30 cellular contexts compared by ENCODE assay signal in the genomic region with DNA sequence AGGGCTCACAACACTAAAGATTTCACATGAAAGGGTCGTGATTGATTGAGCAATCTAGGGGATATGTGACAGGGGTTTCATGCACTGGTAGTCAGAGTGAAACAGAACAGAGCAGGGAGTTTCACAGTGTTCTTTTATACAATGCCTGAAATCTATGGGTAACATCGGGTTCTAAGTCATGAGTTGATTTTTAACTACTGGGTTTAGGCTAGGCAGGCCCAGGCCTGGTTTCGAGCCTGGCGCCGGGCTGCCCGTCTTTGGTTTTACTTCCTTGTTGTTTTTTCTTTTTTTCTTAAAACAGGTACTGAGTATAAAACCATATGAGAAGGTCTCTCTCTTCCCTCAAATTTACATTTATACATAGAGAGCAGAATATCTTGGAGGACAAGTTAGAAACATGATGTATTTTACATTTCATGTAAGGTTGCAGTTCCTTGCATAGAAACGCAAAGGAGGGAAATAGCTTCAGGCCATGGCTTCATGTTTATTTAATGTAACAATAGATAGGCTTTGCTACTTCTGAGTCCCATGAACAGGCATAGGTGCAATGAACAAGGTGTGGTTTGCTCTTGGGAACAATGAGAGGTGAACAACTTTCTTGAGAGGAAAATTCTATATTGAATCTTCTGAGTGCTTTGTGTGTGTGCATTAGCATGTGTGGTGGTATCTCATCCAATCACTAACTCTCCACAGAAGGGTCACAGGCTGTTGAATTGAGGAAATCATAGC.
"Had no signal": no experiment of that assay in that cellular context is flagged by ENCODE, and none has a peak within 500 bp of the region (broad histone marks: within the 10 kb centered on the region; RNA-seq: fewer than 3 reads in every experiment).

No MANE protein-coding gene starts in this region.

- H3K4me3 ChIP-seq: ascending aorta, body of pancreas, Peyer's patch, SJCRH30 had no signal

- H3K27ac ChIP-seq: ascending aorta, body of pancreas, KMS-11, Peyer's patch, RWPE1, SJCRH30, VCaP had no signal

- H3K4me1 ChIP-seq: ascending aorta, body of pancreas, Peyer's patch, SJCRH30 had no signal

- H3K36me3 ChIP-seq: ascending aorta, Peyer's patch, SJCRH30 had no signal

- DNase-seq: activated CD4-positive, alpha-beta T cell treated with anti-CD3 and anti-CD28 coated beads for 48 hours; activated CD4-positive, alpha-beta T cell treated with anti-CD3 and anti-CD28 coated beads, Interleukin-2, amount 50 U/mL, for 48 hours; activated CD8-positive, alpha-beta memory T cell treated with anti-CD3 and anti-CD28 coated beads, Interleukin-2, amount 10 ng/mL, durations not matched to agents 7 days and 5 days; activated effector memory CD4-positive, alpha-beta T cell treated with anti-CD3 and anti-CD28 coated beads, Interleukin-2, amount 50 U/mL, for 16 hours; activated naive CD4-positive, alpha-beta T cell treated with Interleukin-2 at 50 U/mL for 16 hours; activated naive CD8-positive, alpha-beta T cell treated with anti-CD3 and anti-CD28 coated beads, Interleukin-2, amount 50 U/mL, for 24 hours; activated T-cell treated with anti-CD3 and anti-CD28 coated beads, Interleukin-2, amount 50 U/mL, for 4 hours; amniotic stem cell; body of pancreas; central memory CD4-positive, alpha-beta T cell; NCI-H1092; NCI-H1417; NCI-H1694; NCI-H2029; NCI-H2107; NCI-H345; NCI-H510A; NCI-H526 treated with DMSO at 0.1 percent for 48 hours; NCI-H82; NK-92 treated with Interleukin-12 subunit alpha and Interleukin-12 subunit beta, amount 100 ng/mL, for 24 hours; Peyer's patch; Right ventricle myocardium superior; SJCRH30; SK-N-SH; T-helper 1 cell had no signal

- ATAC-seq: activated CD8-positive, alpha-beta memory T cell treated with anti-CD3 and anti-CD28 coated beads, Interleukin-2, amount 10 ng/mL, durations not matched to agents 7 days and 5 days; activated naive CD4-positive, alpha-beta T cell treated with anti-CD3 and anti-CD28 coated beads, Interleukin-2, amount 50 U/mL, for 72 hours; activated naive CD8-positive, alpha-beta T cell treated with anti-CD3 and anti-CD28 coated beads, Interleukin-2, amount 50 U/mL, for 24 hours; activated T-cell treated with anti-CD3 and anti-CD28 coated beads, Interleukin-2, amount 50 U/mL, for 4 hours; body of pancreas had no signal

- H3K27me3 ChIP-seq: ascending aorta, body of pancreas, Peyer's patch, SJCRH30 had no signal

- H3K9me3 ChIP-seq: ascending aorta, body of pancreas, Peyer's patch, SJCRH30, SK-N-SH had no signal
